In genomic region chr10:74189999-74190421, GRCh38 we compare ENCODE assay signal across 8 cellular contexts.
A peak's percentile ranks its signal among the peaks of the same experiment; 100 is the strongest.
DNase-seq lines count a peak whose midpoint lies in the region; ATAC-seq and TF ChIP-seq lines count a peak whose summit lies in the region.

No MANE protein-coding gene starts in this region.

- TF ChIP-seq CTCF in OCI-LY3 (IDR thresholded peaks at IDR 0.05; ENCODE audit: low read depth, low read length), result no peak

- H3K27ac ChIP-seq in OCI-LY3 (ENCODE audit: low read length), result peak overlapping the region; percentile 42

- peak overlapping the region; percentile 65 for H3K4me3 ChIP-seq in OCI-LY3 (ENCODE audit: low read length)

- H3K9ac ChIP-seq in OCI-LY3 (ENCODE audit: low read length), result peak overlapping the region; percentile 49

- no peaks in the 10 kb centered on the region for H3K9me3 ChIP-seq in OCI-LY3 (ENCODE audit: insufficient read depth, low read length)

- DNase-seq in activated effector memory CD4-positive, alpha-beta T cell treated with Interleukin-2 at 50 U/mL for 16 hours, result peak; percentile 3
- DNase-seq in activated effector memory CD4-positive, alpha-beta T cell treated with anti-CD3 and anti-CD28 coated beads, Interleukin-2, amount 50 U/mL, for 16 hours, result no peak
- DNase-seq in central memory CD4-positive, alpha-beta T cell, result peak; percentile 17
- DNase-seq in medulla oblongata (ENCODE audit: extremely low spot score) (peak; percentile 58), anterior cingulate cortex (lab: John Stamatoyannopoulos, UW) (no peak)

- peak overlapping the region; percentile 87 for H3K4me2 ChIP-seq in OCI-LY3 (ENCODE audit: low read length)

- H3K79me2 ChIP-seq in OCI-LY3 (ENCODE audit: low read length), result peaks cover 82% of the 10 kb centered on the region

- H4K20me1 ChIP-seq in OCI-LY3 (ENCODE audit: insufficient read depth, low read length), result no peaks in the 10 kb centered on the region

- ATAC-seq in HG02840 (IDR thresholded peaks at IDR 0.05; ENCODE audit: low FRiP score, unreplicated experiment) (peak; percentile 83), HG02970 (IDR thresholded peaks at IDR 0.05; ENCODE audit: low FRiP score, unreplicated experiment) (no peak)

- no peaks in the 10 kb centered on the region for H3K36me3 ChIP-seq in OCI-LY3 (replicated peaks; ENCODE audit: low read depth, low read length)

- no peaks in the 10 kb centered on the region for H3K27me3 ChIP-seq in OCI-LY3 (ENCODE audit: low read depth, low read length)

- H3K4me1 ChIP-seq in OCI-LY3 (ENCODE audit: low read length), result peaks cover 15% of the 10 kb centered on the region

- H2AFZ ChIP-seq in OCI-LY3 (ENCODE audit: low read depth, low read length), result peak overlapping the region; percentile 52; the same call in 1 of the 2 replicates

Comparison
In these comparisons a context has a peak if more than half of its experiments do, and no peak if none do; other contexts are left out.
1. DNase-seq: peak in activated effector memory CD4-positive, alpha-beta T cell treated with Interleukin-2 at 50 U/mL for 16 hours (single experiment), central memory CD4-positive, alpha-beta T cell (single experiment) and medulla oblongata (single experiment); none in activated effector memory CD4-positive, alpha-beta T cell treated with anti-CD3 and anti-CD28 coated beads, Interleukin-2, amount 50 U/mL, for 16 hours (single experiment) and anterior cingulate cortex (0 of 58).